Comparison of ENCODE assay signal across 1 cellular context in the genomic region with DNA sequence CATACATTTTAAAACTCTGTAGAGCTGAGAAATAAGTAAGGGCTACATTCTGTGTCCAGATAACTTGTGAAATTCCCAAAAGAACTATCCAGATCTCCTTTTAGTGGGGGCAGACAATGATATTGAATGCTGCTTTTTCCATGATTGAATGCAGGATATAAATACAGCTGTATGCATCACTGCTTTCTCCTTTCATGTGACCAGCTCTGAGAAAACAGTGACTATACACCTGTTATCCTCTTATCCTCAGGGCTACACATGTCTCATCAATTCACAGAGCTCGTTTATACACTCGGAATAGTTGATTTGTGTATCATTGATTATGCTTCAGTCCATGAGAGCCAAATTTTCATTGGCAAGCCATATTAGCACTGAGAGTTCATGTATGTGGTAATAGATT.
TF ChIP-seq lines count a peak whose summit lies in the region.

No MANE protein-coding gene starts in this region.

TF ChIP-seq in H1, 55 proteins besides CTCF, POLR2A, EP300 and RAD21 (continued from another document):
- TF ChIP-seq, protein P1, sequence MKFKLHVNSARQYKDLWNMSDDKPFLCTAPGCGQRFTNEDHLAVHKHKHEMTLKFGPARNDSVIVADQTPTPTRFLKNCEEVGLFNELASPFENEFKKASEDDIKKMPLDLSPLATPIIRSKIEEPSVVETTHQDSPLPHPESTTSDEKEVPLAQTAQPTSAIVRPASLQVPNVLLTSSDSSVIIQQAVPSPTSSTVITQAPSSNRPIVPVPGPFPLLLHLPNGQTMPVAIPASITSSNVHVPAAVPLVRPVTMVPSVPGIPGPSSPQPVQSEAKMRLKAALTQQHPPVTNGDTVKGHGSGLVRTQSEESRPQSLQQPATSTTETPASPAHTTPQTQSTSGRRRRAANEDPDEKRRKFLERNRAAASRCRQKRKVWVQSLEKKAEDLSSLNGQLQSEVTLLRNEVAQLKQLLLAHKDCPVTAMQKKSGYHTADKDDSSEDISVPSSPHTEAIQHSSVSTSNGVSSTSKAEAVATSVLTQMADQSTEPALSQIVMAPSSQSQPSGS (IDR thresholded peaks at IDR 0.05; ENCODE audit: low read length): no peak
- TF ChIP-seq BRCA1 (IDR thresholded peaks at IDR 0.05; ENCODE audit: low read depth, low read length): no peak
- TF ChIP-seq, protein P2, sequence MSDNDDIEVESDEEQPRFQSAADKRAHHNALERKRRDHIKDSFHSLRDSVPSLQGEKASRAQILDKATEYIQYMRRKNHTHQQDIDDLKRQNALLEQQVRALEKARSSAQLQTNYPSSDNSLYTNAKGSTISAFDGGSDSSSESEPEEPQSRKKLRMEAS (IDR thresholded peaks at IDR 0.05): no peak
- no peak for TF ChIP-seq SIRT6 (IDR thresholded peaks at IDR 0.05; ENCODE audit: low read length)
- no peak for TF ChIP-seq TCF12 (IDR thresholded peaks at IDR 0.05; ENCODE audit: low read depth, low read length)
- TF ChIP-seq ASH2L (IDR thresholded peaks at IDR 0.05; ENCODE audit: low read length): no peak
- TF ChIP-seq BCL11A (IDR thresholded peaks at IDR 0.05; ENCODE audit: low read depth in 2 of 2, low read length in 2 of 2): no peak
- TF ChIP-seq POLR2AphosphoS5 (IDR thresholded peaks at IDR 0.05; ENCODE audit: low read depth, low read length): no peak
- TF ChIP-seq GTF2F1 (IDR thresholded peaks at IDR 0.05; ENCODE audit: borderline replicate concordance, low read depth, low read length): no peak
- TF ChIP-seq SUZ12 (IDR thresholded peaks at IDR 0.05; ENCODE audit: low read length): no peak
- no peak for TF ChIP-seq HDAC6 (IDR thresholded peaks at IDR 0.05; ENCODE audit: low read depth, low read length)
- no peak for TF ChIP-seq SP4 (IDR thresholded peaks at IDR 0.05; ENCODE audit: low read length)
- TF ChIP-seq TBP (IDR thresholded peaks at IDR 0.05; ENCODE audit: low read depth, low read length): no peak
- TF ChIP-seq NANOG (IDR thresholded peaks at IDR 0.05; ENCODE audit: insufficient read depth, low read depth, low read length, poor library complexity, severe bottlenecking): no peak
- no peak for TF ChIP-seq JUN (IDR thresholded peaks at IDR 0.05; ENCODE audit: low read depth, low read length)
